24 cellular contexts compared by ENCODE assay signal in genomic region chr2:53476800-53477199, GRCh38.
"Had no signal": no experiment of that assay in that cellular context is flagged by ENCODE, and none has a peak within 500 bp of the region (broad histone marks: within the 10 kb centered on the region; RNA-seq: fewer than 3 reads in every experiment).

No MANE protein-coding gene starts in this region.

- DNase-seq: activated CD4-positive, alpha-beta T cell treated with anti-CD3 and anti-CD28 coated beads for 48 hours; activated CD4-positive, alpha-beta T cell treated with anti-CD3 and anti-CD28 coated beads, Interleukin-2, amount 50 U/mL, for 48 hours; activated CD4-positive, CD25-positive, alpha-beta regulatory T cell treated with anti-CD3 and anti-CD28 coated beads, Interleukin-2, amount 50 U/mL, for 72 hours; activated CD8-positive, alpha-beta memory T cell treated with anti-CD3 and anti-CD28 coated beads, Interleukin-2, amount 10 ng/mL, durations not matched to agents 7 days and 5 days; activated effector memory CD4-positive, alpha-beta T cell treated with Interleukin-2 at 50 U/mL for 16 hours; activated naive CD4-positive, alpha-beta T cell; activated naive CD8-positive, alpha-beta T cell treated with anti-CD3 and anti-CD28 coated beads, Interleukin-2, amount 50 U/mL, for 24 hours; activated T-cell treated with anti-CD3 and anti-CD28 coated beads, Interleukin-2, amount 50 U/mL, for 24 hours; amniotic stem cell; body of pancreas; central memory CD4-positive, alpha-beta T cell; NCI-H1105 treated with DMSO at 0.1 percent for 48 hours; NCI-H1436 treated with DMSO at 0.1 percent for 48 hours; NCI-H187; NCI-H2081; NCI-H510A treated with DMSO at 0.1 percent for 48 hours; NCI-H69; SIG-M5; T-helper 17 cell; T-helper 9 cell had no signal

- H3K9me3 Mint-ChIP-seq: activated naive CD4-positive, alpha-beta T cell treated with anti-CD3 and anti-CD28 coated beads, Interleukin-2, amount 50 U/mL, for 24 hours; activated naive CD8-positive, alpha-beta T cell treated with anti-CD3 and anti-CD28 coated beads, Interleukin-2, amount 50 U/mL, for 24 hours; activated T-cell treated with anti-CD3 and anti-CD28 coated beads, Interleukin-2, amount 50 U/mL, for 24 hours; activated T-helper 1 cell treated with anti-CD3 and anti-CD28 coated beads, Interleukin-12 subunit alpha, Interleukin-12 subunit beta, Interleukin-2, Interleukin-4 antibody, amounts not matched to agents 30 ng/mL and 10 ng/mL and 1 ng/mL, durations not matched to agents 14 hours and 24 hours and 36 hours had no signal

- H3K27me3 ChIP-seq: ascending aorta, body of pancreas had no signal

- H3K4me1 Mint-ChIP-seq: activated CD8-positive, alpha-beta memory T cell treated with anti-CD3 and anti-CD28 coated beads, Interleukin-2, amount 10 ng/mL, durations not matched to agents 7 days and 5 days; activated naive CD4-positive, alpha-beta T cell treated with anti-CD3 and anti-CD28 coated beads, Interleukin-2, amount 50 U/mL, for 24 hours; activated naive CD8-positive, alpha-beta T cell treated with anti-CD3 and anti-CD28 coated beads, Interleukin-2, amount 50 U/mL, for 24 hours; T-helper 17 cell had no signal

- H3K27ac ChIP-seq: ascending aorta, body of pancreas had no signal

- ATAC-seq: activated CD8-positive, alpha-beta memory T cell treated with anti-CD3 and anti-CD28 coated beads, Interleukin-2, amount 10 ng/mL, durations not matched to agents 7 days and 5 days; activated naive CD8-positive, alpha-beta T cell treated with anti-CD3 and anti-CD28 coated beads, Interleukin-2, amount 50 U/mL, for 24 hours; body of pancreas; T-helper 17 cell; WTC11 had no signal

- H3K27ac Mint-ChIP-seq: activated CD8-positive, alpha-beta memory T cell treated with anti-CD3 and anti-CD28 coated beads, Interleukin-2, amount 10 ng/mL, durations not matched to agents 7 days and 5 days; activated naive CD4-positive, alpha-beta T cell treated with anti-CD3 and anti-CD28 coated beads, Interleukin-2, amount 50 U/mL, for 24 hours; activated naive CD8-positive, alpha-beta T cell treated with anti-CD3 and anti-CD28 coated beads, Interleukin-2, amount 50 U/mL, for 24 hours; activated T-cell treated with anti-CD3 and anti-CD28 coated beads, Interleukin-2, amount 50 U/mL, for 24 hours; activated T-helper 1 cell treated with anti-CD3 and anti-CD28 coated beads, Interleukin-12 subunit alpha, Interleukin-12 subunit beta, Interleukin-2, Interleukin-4 antibody, amounts not matched to agents 30 ng/mL and 10 ng/mL and 1 ng/mL, durations not matched to agents 14 hours and 24 hours and 36 hours; T-helper 17 cell had no signal

- H3K36me3 Mint-ChIP-seq: activated CD8-positive, alpha-beta memory T cell treated with anti-CD3 and anti-CD28 coated beads, Interleukin-2, amount 10 ng/mL, durations not matched to agents 7 days and 5 days; activated naive CD4-positive, alpha-beta T cell treated with anti-CD3 and anti-CD28 coated beads, Interleukin-2, amount 50 U/mL, for 24 hours; WTC11 had no signal

- H3K27me3 Mint-ChIP-seq: activated naive CD4-positive, alpha-beta T cell treated with anti-CD3 and anti-CD28 coated beads, Interleukin-2, amount 50 U/mL, for 24 hours had no signal

- H3K36me3 ChIP-seq: ascending aorta had no signal

- H3K9me3 ChIP-seq: ascending aorta, body of pancreas had no signal

- H3K4me3 Mint-ChIP-seq: activated CD8-positive, alpha-beta memory T cell treated with anti-CD3 and anti-CD28 coated beads, Interleukin-2, amount 10 ng/mL, durations not matched to agents 7 days and 5 days; activated naive CD4-positive, alpha-beta T cell treated with anti-CD3 and anti-CD28 coated beads, Interleukin-2, amount 50 U/mL, for 24 hours; activated naive CD8-positive, alpha-beta T cell treated with anti-CD3 and anti-CD28 coated beads, Interleukin-2, amount 50 U/mL, for 24 hours; activated T-cell treated with anti-CD3 and anti-CD28 coated beads, Interleukin-2, amount 50 U/mL, for 24 hours; activated T-helper 1 cell treated with anti-CD3 and anti-CD28 coated beads, Interleukin-12 subunit alpha, Interleukin-12 subunit beta, Interleukin-2, Interleukin-4 antibody, amounts not matched to agents 30 ng/mL and 10 ng/mL and 1 ng/mL, durations not matched to agents 14 hours and 24 hours and 36 hours; T-helper 17 cell; WTC11 had no signal

- H3K4me3 ChIP-seq: ascending aorta, body of pancreas had no signal

- H3K4me1 ChIP-seq: ascending aorta, body of pancreas had no signal
